ENCODE assay signal across 2 cellular contexts in the genomic region with DNA sequence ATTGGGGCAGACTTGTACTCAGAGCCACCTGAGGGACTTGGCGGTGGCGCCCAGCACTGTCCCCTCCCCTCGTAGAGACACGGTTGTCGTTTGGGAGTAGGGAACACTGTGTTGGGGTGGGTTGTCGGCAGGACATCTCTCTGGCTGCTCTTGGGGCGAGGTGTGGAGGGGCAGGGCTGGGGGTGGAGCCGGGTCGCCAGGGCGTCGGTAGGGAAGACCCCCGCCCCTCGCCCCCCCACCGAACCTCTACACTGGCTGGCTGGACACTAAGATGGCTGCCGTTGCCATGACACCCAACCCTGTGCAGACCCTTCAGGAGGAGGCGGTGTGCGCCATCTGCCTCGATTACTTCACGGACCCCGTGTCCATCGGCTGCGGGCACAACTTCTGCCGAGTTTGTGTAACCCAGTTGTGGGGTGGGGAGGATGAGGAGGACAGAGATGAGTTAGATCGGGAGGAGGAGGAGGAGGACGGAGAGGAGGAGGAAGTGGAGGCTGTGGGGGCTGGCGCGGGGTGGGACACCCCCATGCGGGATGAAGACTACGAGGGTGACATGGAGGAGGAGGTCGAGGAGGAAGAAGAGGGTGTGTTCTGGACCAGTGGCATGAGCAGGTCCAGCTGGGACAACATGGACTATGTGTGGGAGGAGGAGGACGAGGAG.
TF ChIP-seq lines count a peak whose summit lies in the region.

No MANE protein-coding gene starts in this region.

TF ChIP-seq in GM12891, 5 proteins besides CTCF, POLR2A, EP300 and RAD21:
- TF ChIP-seq SPI1 (IDR thresholded peaks at IDR 0.05; ENCODE audit: low read depth, low read length) (0 out of 2 replicates have a peak, but pooled peaks have one; percentile 6), TAF1 (IDR thresholded peaks at IDR 0.05; ENCODE audit: low read depth, low read length) (no peak)

TF ChIP-seq in GM12878, 131 proteins besides CTCF, POLR2A, EP300 and RAD21 (continues in another document):
- TF ChIP-seq GATAD2B (conservative IDR thresholded peaks at IDR 0.05; ENCODE audit: low read depth) = peak; percentile 51; the same call in 1 of the 2 replicates
- no peak; the same call in 1 of the 2 replicates for TF ChIP-seq MTA2 (IDR thresholded peaks at IDR 0.05; ENCODE audit: low read depth)
- TF ChIP-seq ZNF687 (IDR thresholded peaks at IDR 0.05) = no peak
- no peak for TF ChIP-seq E2F4 (IDR thresholded peaks at IDR 0.05; ENCODE audit: low read depth, low read length)
- TF ChIP-seq NFIC (IDR thresholded peaks at IDR 0.05; ENCODE audit: low read depth, low read length) = no peak
- no peak for TF ChIP-seq ATF7 (IDR thresholded peaks at IDR 0.05; ENCODE audit: low read depth)
- TF ChIP-seq PAX5 (IDR thresholded peaks at IDR 0.05; ENCODE audit: borderline replicate concordance, low read depth, low read length) = no peak
- TF ChIP-seq, protein P1, sequence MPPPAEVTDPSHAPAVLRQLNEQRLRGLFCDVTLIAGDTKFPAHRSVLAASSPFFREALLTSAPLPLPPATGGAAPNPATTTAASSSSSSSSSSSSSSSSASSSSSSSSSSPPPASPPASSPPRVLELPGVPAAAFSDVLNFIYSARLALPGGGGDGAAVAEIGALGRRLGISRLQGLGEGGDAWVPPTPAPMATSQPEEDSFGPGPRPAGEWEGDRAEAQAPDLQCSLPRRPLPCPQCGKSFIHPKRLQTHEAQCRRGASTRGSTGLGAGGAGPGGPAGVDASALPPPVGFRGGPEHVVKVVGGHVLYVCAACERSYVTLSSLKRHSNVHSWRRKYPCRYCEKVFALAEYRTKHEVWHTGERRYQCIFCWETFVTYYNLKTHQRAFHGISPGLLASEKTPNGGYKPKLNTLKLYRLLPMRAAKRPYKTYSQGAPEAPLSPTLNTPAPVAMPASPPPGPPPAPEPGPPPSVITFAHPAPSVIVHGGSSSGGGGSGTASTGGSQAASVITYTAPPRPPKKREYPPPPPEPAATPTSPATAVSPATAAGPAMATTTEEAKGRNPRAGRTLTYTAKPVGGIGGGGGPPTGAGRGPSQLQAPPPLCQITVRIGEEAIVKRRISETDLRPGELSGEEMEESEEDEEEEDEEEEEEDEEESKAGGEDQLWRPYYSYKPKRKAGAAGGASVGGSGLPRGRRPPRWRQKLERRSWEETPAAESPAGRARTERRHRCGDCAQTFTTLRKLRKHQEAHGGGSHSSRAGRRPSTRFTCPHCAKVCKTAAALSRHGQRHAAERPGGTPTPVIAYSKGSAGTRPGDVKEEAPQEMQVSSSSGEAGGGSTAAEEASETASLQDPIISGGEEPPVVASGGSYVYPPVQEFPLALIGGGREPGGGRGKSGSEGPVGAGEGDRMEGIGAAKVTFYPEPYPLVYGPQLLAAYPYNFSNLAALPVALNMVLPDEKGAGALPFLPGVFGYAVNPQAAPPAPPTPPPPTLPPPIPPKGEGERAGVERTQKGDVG (CRISPR knock-in tag; IDR thresholded peaks at IDR 0.05) = no peak
- TF ChIP-seq, protein P2, sequence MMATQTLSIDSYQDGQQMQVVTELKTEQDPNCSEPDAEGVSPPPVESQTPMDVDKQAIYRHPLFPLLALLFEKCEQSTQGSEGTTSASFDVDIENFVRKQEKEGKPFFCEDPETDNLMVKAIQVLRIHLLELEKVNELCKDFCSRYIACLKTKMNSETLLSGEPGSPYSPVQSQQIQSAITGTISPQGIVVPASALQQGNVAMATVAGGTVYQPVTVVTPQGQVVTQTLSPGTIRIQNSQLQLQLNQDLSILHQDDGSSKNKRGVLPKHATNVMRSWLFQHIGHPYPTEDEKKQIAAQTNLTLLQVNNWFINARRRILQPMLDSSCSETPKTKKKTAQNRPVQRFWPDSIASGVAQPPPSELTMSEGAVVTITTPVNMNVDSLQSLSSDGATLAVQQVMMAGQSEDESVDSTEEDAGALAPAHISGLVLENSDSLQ (IDR thresholded peaks at IDR 0.05) = peak; percentile 47
- TF ChIP-seq YY1 (IDR thresholded peaks at IDR 0.05; ENCODE audit: low read depth, low read length) = peak; percentile 94
- TF ChIP-seq, protein P3, sequence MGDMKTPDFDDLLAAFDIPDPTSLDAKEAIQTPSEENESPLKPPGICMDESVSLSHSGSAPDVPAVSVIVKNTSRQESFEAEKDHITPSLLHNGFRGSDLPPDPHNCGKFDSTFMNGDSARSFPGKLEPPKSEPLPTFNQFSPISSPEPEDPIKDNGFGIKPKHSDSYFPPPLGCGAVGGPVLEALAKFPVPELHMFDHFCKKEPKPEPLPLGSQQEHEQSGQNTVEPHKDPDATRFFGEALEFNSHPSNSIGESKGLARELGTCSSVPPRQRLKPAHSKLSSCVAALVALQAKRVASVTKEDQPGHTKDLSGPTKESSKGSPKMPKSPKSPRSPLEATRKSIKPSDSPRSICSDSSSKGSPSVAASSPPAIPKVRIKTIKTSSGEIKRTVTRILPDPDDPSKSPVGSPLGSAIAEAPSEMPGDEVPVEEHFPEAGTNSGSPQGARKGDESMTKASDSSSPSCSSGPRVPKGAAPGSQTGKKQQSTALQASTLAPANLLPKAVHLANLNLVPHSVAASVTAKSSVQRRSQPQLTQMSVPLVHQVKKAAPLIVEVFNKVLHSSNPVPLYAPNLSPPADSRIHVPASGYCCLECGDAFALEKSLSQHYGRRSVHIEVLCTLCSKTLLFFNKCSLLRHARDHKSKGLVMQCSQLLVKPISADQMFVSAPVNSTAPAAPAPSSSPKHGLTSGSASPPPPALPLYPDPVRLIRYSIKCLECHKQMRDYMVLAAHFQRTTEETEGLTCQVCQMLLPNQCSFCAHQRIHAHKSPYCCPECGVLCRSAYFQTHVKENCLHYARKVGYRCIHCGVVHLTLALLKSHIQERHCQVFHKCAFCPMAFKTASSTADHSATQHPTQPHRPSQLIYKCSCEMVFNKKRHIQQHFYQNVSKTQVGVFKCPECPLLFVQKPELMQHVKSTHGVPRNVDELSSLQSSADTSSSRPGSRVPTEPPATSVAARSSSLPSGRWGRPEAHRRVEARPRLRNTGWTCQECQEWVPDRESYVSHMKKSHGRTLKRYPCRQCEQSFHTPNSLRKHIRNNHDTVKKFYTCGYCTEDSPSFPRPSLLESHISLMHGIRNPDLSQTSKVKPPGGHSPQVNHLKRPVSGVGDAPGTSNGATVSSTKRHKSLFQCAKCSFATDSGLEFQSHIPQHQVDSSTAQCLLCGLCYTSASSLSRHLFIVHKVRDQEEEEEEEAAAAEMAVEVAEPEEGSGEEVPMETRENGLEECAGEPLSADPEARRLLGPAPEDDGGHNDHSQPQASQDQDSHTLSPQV (IDR thresholded peaks at IDR 0.05) = no peak
- no peak for TF ChIP-seq E2F8 (IDR thresholded peaks at IDR 0.05; ENCODE audit: low read depth, partially characterized antibody)
- no peak for TF ChIP-seq ZBED1 (IDR thresholded peaks at IDR 0.05; ENCODE audit: borderline replicate concordance)
- TF ChIP-seq, protein P4, sequence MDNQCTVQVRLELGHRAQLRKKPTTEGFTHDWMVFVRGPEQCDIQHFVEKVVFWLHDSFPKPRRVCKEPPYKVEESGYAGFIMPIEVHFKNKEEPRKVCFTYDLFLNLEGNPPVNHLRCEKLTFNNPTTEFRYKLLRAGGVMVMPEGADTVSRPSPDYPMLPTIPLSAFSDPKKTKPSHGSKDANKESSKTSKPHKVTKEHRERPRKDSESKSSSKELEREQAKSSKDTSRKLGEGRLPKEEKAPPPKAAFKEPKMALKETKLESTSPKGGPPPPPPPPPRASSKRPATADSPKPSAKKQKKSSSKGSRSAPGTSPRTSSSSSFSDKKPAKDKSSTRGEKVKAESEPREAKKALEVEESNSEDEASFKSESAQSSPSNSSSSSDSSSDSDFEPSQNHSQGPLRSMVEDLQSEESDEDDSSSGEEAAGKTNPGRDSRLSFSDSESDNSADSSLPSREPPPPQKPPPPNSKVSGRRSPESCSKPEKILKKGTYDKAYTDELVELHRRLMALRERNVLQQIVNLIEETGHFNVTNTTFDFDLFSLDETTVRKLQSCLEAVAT (IDR thresholded peaks at IDR 0.05) = peak; percentile 63; the same call in 1 of the 2 replicates
- no peak for TF ChIP-seq STAT3 (IDR thresholded peaks at IDR 0.05; ENCODE audit: low read depth, low read length)
- no peak for TF ChIP-seq KDM1A (IDR thresholded peaks at IDR 0.05; ENCODE audit: borderline replicate concordance)
- no peak for TF ChIP-seq ASH2L (IDR thresholded peaks at IDR 0.05; ENCODE audit: borderline replicate concordance, low read depth)
- TF ChIP-seq EED (IDR thresholded peaks at IDR 0.05; ENCODE audit: low read depth) = no peak
- TF ChIP-seq KLF5 (IDR thresholded peaks at IDR 0.05; ENCODE audit: partially characterized antibody) = no peak
- peak; percentile 96 for TF ChIP-seq BMI1 (IDR thresholded peaks at IDR 0.05; ENCODE audit: borderline replicate concordance)
- TF ChIP-seq CEBPB (IDR thresholded peaks at IDR 0.05; ENCODE audit: borderline replicate concordance in 1 of 2, low read depth in 2 of 2, low read length in 2 of 2) = no peak
- 0 out of 3 replicates have a peak, but pooled peaks of 1 of the 2 experiments have one; percentile 11 for TF ChIP-seq EGR1 (IDR thresholded peaks at IDR 0.05; ENCODE audit: borderline replicate concordance in 1 of 2, low read depth in 2 of 2, low read length in 2 of 2)
- no peak for TF ChIP-seq HDAC6 (IDR thresholded peaks at IDR 0.05; ENCODE audit: unreplicated experiment)
- TF ChIP-seq NBN (IDR thresholded peaks at IDR 0.05) = peak; percentile 79; the same call in 1 of the 2 replicates
- no peak; the same call in 1 of the 2 replicates for TF ChIP-seq CHD2 (IDR thresholded peaks at IDR 0.05; ENCODE audit: borderline replicate concordance, low read depth, low read length)
- no peak for TF ChIP-seq SREBF1 (IDR thresholded peaks at IDR 0.05; ENCODE audit: low read length)
- TF ChIP-seq SMARCA5 (IDR thresholded peaks at IDR 0.05) = peak; percentile 87
- TF ChIP-seq ELK1 (IDR thresholded peaks at IDR 0.05; ENCODE audit: low read depth, low read length) = no peak
- TF ChIP-seq, protein P5, sequence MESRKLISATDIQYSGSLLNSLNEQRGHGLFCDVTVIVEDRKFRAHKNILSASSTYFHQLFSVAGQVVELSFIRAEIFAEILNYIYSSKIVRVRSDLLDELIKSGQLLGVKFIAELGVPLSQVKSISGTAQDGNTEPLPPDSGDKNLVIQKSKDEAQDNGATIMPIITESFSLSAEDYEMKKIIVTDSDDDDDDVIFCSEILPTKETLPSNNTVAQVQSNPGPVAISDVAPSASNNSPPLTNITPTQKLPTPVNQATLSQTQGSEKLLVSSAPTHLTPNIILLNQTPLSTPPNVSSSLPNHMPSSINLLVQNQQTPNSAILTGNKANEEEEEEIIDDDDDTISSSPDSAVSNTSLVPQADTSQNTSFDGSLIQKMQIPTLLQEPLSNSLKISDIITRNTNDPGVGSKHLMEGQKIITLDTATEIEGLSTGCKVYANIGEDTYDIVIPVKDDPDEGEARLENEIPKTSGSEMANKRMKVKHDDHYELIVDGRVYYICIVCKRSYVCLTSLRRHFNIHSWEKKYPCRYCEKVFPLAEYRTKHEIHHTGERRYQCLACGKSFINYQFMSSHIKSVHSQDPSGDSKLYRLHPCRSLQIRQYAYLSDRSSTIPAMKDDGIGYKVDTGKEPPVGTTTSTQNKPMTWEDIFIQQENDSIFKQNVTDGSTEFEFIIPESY (IDR thresholded peaks at IDR 0.05) = no peak
